ENCODE assay signal across 14 cellular contexts in the genomic region with DNA sequence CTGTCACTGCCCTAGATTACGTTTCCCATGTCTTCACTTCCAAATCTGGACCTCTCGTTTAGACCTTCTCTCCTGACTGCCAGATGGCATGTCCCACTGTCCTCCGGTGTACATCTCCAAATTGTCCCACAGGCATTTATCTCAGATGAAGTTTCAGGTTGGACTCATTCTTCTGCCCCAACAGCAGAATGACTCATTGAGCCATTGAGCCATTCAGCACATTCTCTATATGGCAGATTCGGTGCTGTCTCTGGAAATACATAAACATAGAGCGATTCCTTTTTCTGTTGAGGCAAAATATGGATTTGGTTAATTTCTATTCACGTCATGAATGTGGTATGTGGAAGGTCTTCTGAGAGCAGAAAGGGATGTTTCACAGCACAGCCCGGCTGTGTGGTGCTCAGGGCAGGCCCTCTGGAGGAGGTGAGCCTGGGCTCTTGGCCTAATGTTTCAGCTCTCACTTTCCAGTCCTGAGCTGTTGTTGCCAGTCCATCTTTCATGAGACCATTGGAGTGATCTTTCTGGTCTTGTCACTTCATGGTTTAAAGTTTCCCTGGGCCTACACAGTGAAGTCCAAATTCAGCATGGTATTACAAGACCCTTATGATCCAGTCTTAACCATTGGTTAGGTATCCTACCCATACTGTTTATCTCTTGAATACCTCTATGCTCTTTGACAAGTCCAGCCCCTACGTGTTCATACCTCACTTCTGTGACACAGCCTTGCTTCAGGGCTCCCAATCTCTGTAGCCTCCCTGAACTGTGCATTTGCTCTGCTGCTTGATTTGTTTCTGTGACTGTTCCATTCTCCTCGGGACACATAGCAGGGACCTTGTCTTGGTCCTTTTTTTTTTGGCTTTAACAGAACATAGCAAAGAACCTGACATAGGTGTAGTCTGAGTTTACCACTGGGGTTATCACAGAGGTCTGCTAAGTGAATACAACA. TPM values are rescaled to one million over a fixed set of nuclear protein-coding genes. Genes with fewer than 3 reads are reported as not detected.
DNase-seq lines count a peak whose midpoint lies in the region; ATAC-seq and TF ChIP-seq lines count a peak whose summit lies in the region.
"Had no signal": no experiment of that assay in that cellular context is flagged by ENCODE, and none has a peak within 500 bp of the region (broad histone marks: within the 10 kb centered on the region; RNA-seq: fewer than 3 reads in every experiment).

No MANE protein-coding gene starts in this region.

- peaks cover 71% of the 10 kb centered on the region for H4K20me1 ChIP-seq in PC-3 (ENCODE audit: low read length)

- no peaks in the 10 kb centered on the region for H3K9me3 Mint-ChIP-seq in MCF 10A (ENCODE audit: unreplicated experiment)
- H3K9me3 Mint-ChIP-seq in activated T-helper 1 cell treated with anti-CD3 and anti-CD28 coated beads, Interleukin-12 subunit alpha, Interleukin-12 subunit beta, Interleukin-2, Interleukin-4 antibody, amounts not matched to agents 30 ng/mL and 10 ng/mL and 1 ng/mL, durations not matched to agents 14 hours and 24 hours and 36 hours: no peaks in the 10 kb centered on the region
- peaks cover 2% of the 10 kb centered on the region for H3K9me3 Mint-ChIP-seq in glutamatergic neuron (ENCODE audit: unreplicated experiment)

- peaks cover 26% of the 10 kb centered on the region for H3K4me1 Mint-ChIP-seq in MCF 10A (ENCODE audit: insufficient read depth, unreplicated experiment)
- peaks cover 76% of the 10 kb centered on the region for H3K4me1 Mint-ChIP-seq in activated T-helper 1 cell treated with anti-CD3 and anti-CD28 coated beads, Interleukin-12 subunit alpha, Interleukin-12 subunit beta, Interleukin-2, Interleukin-4 antibody, amounts not matched to agents 30 ng/mL and 10 ng/mL and 1 ng/mL, durations not matched to agents 14 hours and 24 hours and 36 hours (ENCODE audit: low read depth)
- peaks cover 32% of the 10 kb centered on the region for H3K4me1 Mint-ChIP-seq in glutamatergic neuron (ENCODE audit: low read depth, unreplicated experiment)

- peaks cover 100% of the 10 kb centered on the region for H3K79me2 ChIP-seq in PC-3 (ENCODE audit: low read length)

- H3K27ac Mint-ChIP-seq in MCF 10A (ENCODE audit: low read depth, unreplicated experiment) (peak overlapping the region; percentile 43), glutamatergic neuron (ENCODE audit: unreplicated experiment) (no peak overlapping the region)
- peak overlapping the region; percentile 49 for H3K27ac Mint-ChIP-seq in activated T-helper 1 cell treated with anti-CD3 and anti-CD28 coated beads, Interleukin-12 subunit alpha, Interleukin-12 subunit beta, Interleukin-2, Interleukin-4 antibody, amounts not matched to agents 30 ng/mL and 10 ng/mL and 1 ng/mL, durations not matched to agents 14 hours and 24 hours and 36 hours

- CTCF ChIA-PET in MCF 10A (lab: Yijun Ruan, JAX) (interaction anchor here (0.6 to 1.7 kb wide), 3 partner anchors 15 to 551 kb away, joined by 3 to 4 read pairs (median 3); no protein-coding TSS in a partner anchor), PC-3 (lab: Charles Lee) (no interaction called here)

- H3K4me2 ChIP-seq in PC-3 (ENCODE audit: low read length): no peak overlapping the region

- BruUV-seq in MCF 10A (replicated peaks; lab: Mats Ljungman, UMichigan): no TSS peak
- BruUV-seq in PC-3 (replicated peaks; lab: Mats Ljungman, UMichigan): no TSS peak

- H3K4me1 ChIP-seq in breast epithelium: peaks cover 0 to 15% of the 10 kb centered on the region in 2 donors
- H3K4me1 ChIP-seq in sigmoid colon: peaks cover 0 to 100% (median 93%) of the 10 kb centered on the region in 4 donors
- H3K4me1 ChIP-seq in PC-3 (ENCODE audit: insufficient read depth, low read length): 0 out of 2 replicates have a peak, but pooled peaks cover under 1% of the 10 kb centered on the region

- H3K36me3 ChIP-seq in breast epithelium (peaks cover 5% of the 10 kb centered on the region), sigmoid colon (peaks cover 9 to 46% (median 19%) of the 10 kb centered on the region in 4 donors), PC-3 (ENCODE audit: low read depth, low read length) (peaks cover 69% of the 10 kb centered on the region)

- ATAC-seq in stimulated activated naive CD8-positive, alpha-beta T cell treated with anti-CD3 and anti-CD28 coated beads, Interleukin-15, Interleukin-2, amounts not matched to agents 100 U/mL and 50 U/mL, for 24 hours: peak; percentile 5
- ATAC-seq in PC-3: no peak
- ATAC-seq: left colon had no signal

- H3F3A ChIP-seq in PC-3 (ENCODE audit: low read length, unreplicated experiment): no peaks in the 10 kb centered on the region

- WGBS in sigmoid colon, 2 donors: 88 to 90% methylated on average over 9 of the region's 9 CpGs

- H3K27me3 Mint-ChIP-seq in MCF 10A (ENCODE audit: insufficient read depth, unreplicated experiment) (no peaks in the 10 kb centered on the region), glutamatergic neuron (ENCODE audit: unreplicated experiment) (peaks cover 2% of the 10 kb centered on the region)
- H3K27me3 Mint-ChIP-seq in activated T-helper 1 cell treated with anti-CD3 and anti-CD28 coated beads, Interleukin-12 subunit alpha, Interleukin-12 subunit beta, Interleukin-2, Interleukin-4 antibody, amounts not matched to agents 30 ng/mL and 10 ng/mL and 1 ng/mL, durations not matched to agents 14 hours and 24 hours and 36 hours (ENCODE audit: insufficient read depth): no peaks in the 10 kb centered on the region

- H3K27ac ChIP-seq in breast epithelium (peak overlapping the region in 1 of 2 donors; percentile 27), sigmoid colon (no peak overlapping the region), PC-3 (ENCODE audit: low read length) (no peak overlapping the region)
- H3K27ac ChIP-seq: colonic mucosa had no signal

- intact Hi-C loops in MCF 10A (cut with micrococcal nuclease): loop anchor here (10.0 kb wide), 1 partner anchor 142 kb away; a partner anchor contains a TSS
- intact Hi-C loops in breast epithelium (cut with DNase I; ENCODE audit: low total_unique reads): no loop called here
- intact Hi-C loops in activated T-helper 1 cell treated with anti-CD3 and anti-CD28 coated beads, Interleukin-12 subunit alpha, Interleukin-12 subunit beta, Interleukin-2, Interleukin-4 antibody, amounts not matched to agents 30 ng/mL and 10 ng/mL and 1 ng/mL, durations not matched to agents 14 hours and 24 hours and 36 hours (cut with micrococcal nuclease): no loop called here
- intact Hi-C loops in sigmoid colon (cut with DNase I): no loop called here
- intact Hi-C loops in PC-3 (cut with micrococcal nuclease): no loop called here

- TF ChIP-seq EP300 in sigmoid colon (IDR thresholded peaks at IDR 0.05): no peak

- no peak for DNase-seq in MCF 10A (ENCODE audit: unreplicated experiment)
- no peak for DNase-seq in breast epithelium (ENCODE audit: low spot score in 2 of 2)
- no peak for DNase-seq in activated T-helper 1 cell treated with anti-CD3 and anti-CD28 coated beads, Interleukin-12 subunit alpha, Interleukin-12 subunit beta, Interleukin-2, Interleukin-4 antibody, amounts not matched to agents 30 ng/mL and 10 ng/mL and 1 ng/mL, durations not matched to agents 14 hours and 24 hours and 36 hours (ENCODE audit: low spot score)
- no peak for DNase-seq in glutamatergic neuron
- no peak for DNase-seq in stimulated activated naive CD8-positive, alpha-beta T cell treated with anti-CD3 and anti-CD28 coated beads, Interleukin-15, Interleukin-2, amounts not matched to agents 100 U/mL and 50 U/mL, for 24 hours
- DNase-seq in DMS53 (lab: John Stamatoyannopoulos, UW): no peak
- no peak for DNase-seq in sigmoid colon
- no peak for DNase-seq in PC-3
- DNase-seq: colonic mucosa; left colon; NCI-H1092; occipital lobe; stimulated activated CD4-positive, alpha-beta T cell treated with anti-CD3 and anti-CD28 coated beads, Interleukin-1b, Interleukin-23, amount 100 ng/mL, for 48 hours; stimulated activated naive CD4-positive, alpha-beta T cell had no signal

- peaks cover 91% of the 10 kb centered on the region for H3K36me3 Mint-ChIP-seq in MCF 10A (ENCODE audit: insufficient read depth, unreplicated experiment)
- H3K36me3 Mint-ChIP-seq in activated T-helper 1 cell treated with anti-CD3 and anti-CD28 coated beads, Interleukin-12 subunit alpha, Interleukin-12 subunit beta, Interleukin-2, Interleukin-4 antibody, amounts not matched to agents 30 ng/mL and 10 ng/mL and 1 ng/mL, durations not matched to agents 14 hours and 24 hours and 36 hours (ENCODE audit: low read depth): peaks cover 57% of the 10 kb centered on the region
- H3K36me3 Mint-ChIP-seq in glutamatergic neuron (ENCODE audit: unreplicated experiment): no peaks in the 10 kb centered on the region

- H3K9ac ChIP-seq in PC-3 (ENCODE audit: low read length): no peak overlapping the region

- POLR2A ChIA-PET in MCF 10A (lab: Yijun Ruan, JAX) (no interaction called here), PC-3 (lab: Charles Lee; ENCODE audit: unreplicated experiment) (no interaction called here)

- no peak for TF ChIP-seq CTCF in MCF 10A (IDR thresholded peaks at IDR 0.05; ENCODE audit: unreplicated experiment)
- no peak for TF ChIP-seq CTCF in breast epithelium (IDR thresholded peaks at IDR 0.05)
- TF ChIP-seq CTCF in glutamatergic neuron (IDR thresholded peaks at IDR 0.05; ENCODE audit: partially characterized antibody, unreplicated experiment): no peak
- TF ChIP-seq CTCF in sigmoid colon (IDR thresholded peaks at IDR 0.05): no peak
- TF ChIP-seq CTCF in PC-3 (conservative IDR thresholded peaks at IDR 0.05; ENCODE audit: low read depth, low read length): no peak

- H2AFZ ChIP-seq in PC-3 (ENCODE audit: low read length): no peak overlapping the region

- H3K4me3 ChIP-seq in breast epithelium: no peak overlapping the region
- no peak overlapping the region for H3K4me3 ChIP-seq in sigmoid colon
- H3K4me3 ChIP-seq in PC-3 (ENCODE audit: low read length): no peak overlapping the region
- H3K4me3 ChIP-seq: colonic mucosa had no signal

- H3K4me3 Mint-ChIP-seq in MCF 10A (ENCODE audit: unreplicated experiment) (no peak overlapping the region), glutamatergic neuron (ENCODE audit: unreplicated experiment) (peak overlapping the region; percentile 69)
- H3K4me3 Mint-ChIP-seq in activated T-helper 1 cell treated with anti-CD3 and anti-CD28 coated beads, Interleukin-12 subunit alpha, Interleukin-12 subunit beta, Interleukin-2, Interleukin-4 antibody, amounts not matched to agents 30 ng/mL and 10 ng/mL and 1 ng/mL, durations not matched to agents 14 hours and 24 hours and 36 hours: no peak overlapping the region

- TF ChIP-seq POLR2A in breast epithelium (IDR thresholded peaks at IDR 0.05): no peak
- no peak for TF ChIP-seq POLR2A in sigmoid colon (IDR thresholded peaks at IDR 0.05)

- H3K9me3 ChIP-seq in breast epithelium (no peaks in the 10 kb centered on the region), sigmoid colon (no peaks in the 10 kb centered on the region), PC-3 (ENCODE audit: low read length) (no peaks in the 10 kb centered on the region)
- H3K9me3 ChIP-seq: colonic mucosa had no signal

- no peaks in the 10 kb centered on the region for H3K9me2 ChIP-seq in PC-3 (replicated peaks; ENCODE audit: low read length)

- H3K27me3 ChIP-seq in breast epithelium (no peaks in the 10 kb centered on the region), sigmoid colon (no peaks in the 10 kb centered on the region), PC-3 (ENCODE audit: low read length) (no peaks in the 10 kb centered on the region)
- H3K27me3 ChIP-seq: colonic mucosa had no signal

RNA-seq across cellular contexts. Expression of a gene that starts 15.9 kb away (rescaled TPM):
- total RNA-seq in MCF 10A (2022): 87.4 and 88.9 TPM in 2 replicates
- total RNA-seq in breast epithelium: 10 to 100 TPM; 39.0 to 63.5 (median 50.1) TPM
- total RNA-seq in activated T-helper 1 cell treated with anti-CD3 and anti-CD28 coated beads, Interleukin-12 subunit alpha, Interleukin-12 subunit beta, Interleukin-2, Interleukin-4 antibody, amounts not matched to agents 30 ng/mL and 10 ng/mL and 1 ng/mL, durations not matched to agents 14 hours and 24 hours and 36 hours: 55.2 and 59.1 TPM in 2 replicates
- 143 TPM for total RNA-seq in glutamatergic neuron (ENCODE audit: unreplicated experiment)
- 10 to 100 TPM; 43.8 to 47.6 (median 46.2) TPM for total RNA-seq in sigmoid colon
- 10 to 100 TPM; 12.6 to 23.1 (median 19.7) TPM for polyA plus RNA-seq in sigmoid colon
- 24.4 and 28.6 TPM in 2 replicates for total RNA-seq in PC-3 (2014; rRNA removed)
